11 cellular contexts compared by ENCODE assay signal in genomic region chr2:9001229-9001628, GRCh38. TPM values are rescaled to one million over a fixed set of nuclear protein-coding genes. Genes with fewer than 3 reads are reported as not detected.
DNase-seq lines count a peak whose midpoint lies in the region; ATAC-seq and TF ChIP-seq lines count a peak whose summit lies in the region.
"Had no signal": no experiment of that assay in that cellular context is flagged by ENCODE, and none has a peak within 500 bp of the region (broad histone marks: within the 10 kb centered on the region; RNA-seq: fewer than 3 reads in every experiment).

No MANE protein-coding gene starts in this region.

- H2AFZ ChIP-seq in DND-41 (ENCODE audit: low read depth, low read length): no peak overlapping the region

- H3K9ac ChIP-seq in DND-41 (ENCODE audit: low read depth, low read length): peak overlapping the region; percentile 66; the same call in 1 of the 2 replicates

- peak overlapping the region; percentile 69 for H3K4me2 ChIP-seq in DND-41 (ENCODE audit: insufficient read depth, low read length)

- H3K36me3 ChIP-seq in DND-41 (ENCODE audit: insufficient read depth, low read length) (no peaks in the 10 kb centered on the region), brain microvascular endothelial cell (replicated peaks) (no peaks in the 10 kb centered on the region), mucosa of descending colon (ENCODE audit: low read depth) (no peaks in the 10 kb centered on the region), ovary (no peaks in the 10 kb centered on the region)

- in situ Hi-C loops in brain microvascular endothelial cell (cut with HindIII; ENCODE audit: low pct_ligation_motif_present, low sequenced_read_pairs): no loop called here

- TF ChIP-seq POLR2A in ovary (IDR thresholded peaks at IDR 0.05): no peak

- peaks cover 25% of the 10 kb centered on the region; the same call in 1 of the 2 replicates for H4K20me1 ChIP-seq in DND-41 (ENCODE audit: insufficient read depth, low read length)

- H3K9me3 ChIP-seq in DND-41 (ENCODE audit: insufficient read depth, low read length, severe bottlenecking): no peaks in the 10 kb centered on the region
- no peaks in the 10 kb centered on the region for H3K9me3 ChIP-seq in mucosa of descending colon
- no peaks in the 10 kb centered on the region for H3K9me3 ChIP-seq in ovary

- no peak for ATAC-seq in DND-41 (ENCODE audit: insufficient read depth, low read depth)
- peak; percentile 61 for ATAC-seq in mucosa of descending colon
- no peak for ATAC-seq in HG02973 (IDR thresholded peaks at IDR 0.05; ENCODE audit: unreplicated experiment)
- ATAC-seq: left lobe of liver had no signal

- intact Hi-C loops in mucosa of descending colon (cut with DNase I, micrococcal nuclease) (loop anchor here in 1 of 2 donors (5.0 kb wide), 1 partner anchor 136 kb away; no protein-coding TSS in a partner anchor), ovary (cut with DNase I) (no loop called here)

- no peak for TF ChIP-seq CTCF in DND-41 (IDR thresholded peaks at IDR 0.05; ENCODE audit: borderline replicate concordance, extremely low read depth, low read length, poor library complexity, severe bottlenecking)
- no peak for TF ChIP-seq CTCF in brain microvascular endothelial cell (IDR thresholded peaks at IDR 0.05; ENCODE audit: low read depth, low read length, missing control alignments)
- no peak for TF ChIP-seq CTCF in mucosa of descending colon (IDR thresholded peaks at IDR 0.05)
- TF ChIP-seq CTCF in ovary (IDR thresholded peaks at IDR 0.05): no peak

- 85 to 88% (median 85%) methylated on average over 5 of the region's 5 CpGs for WGBS in ovary, 3 donors

- DNase-seq in DND-41 (no peak), M059J (ENCODE audit: low read depth) (peak; percentile 84), brain microvascular endothelial cell (peak; percentile 60), mucosa of descending colon (peak in 1 of 3 donors; percentile 46), ovary (no peak), T-helper 1 cell (no peak)
- DNase-seq in activated CD4-positive, alpha-beta T cell treated with anti-CD3 and anti-CD28 coated beads for 4 hours: no peak
- DNase-seq: activated CD8-positive, alpha-beta memory T cell treated with anti-CD3 and anti-CD28 coated beads for 24 hours; NCI-H510A had no signal

- no peak overlapping the region for H3K27ac ChIP-seq in DND-41 (ENCODE audit: low read length)
- H3K27ac ChIP-seq in brain microvascular endothelial cell: no peak overlapping the region
- no peak overlapping the region for H3K27ac ChIP-seq in ovary

- H3K4me1 ChIP-seq in DND-41 (ENCODE audit: insufficient read depth, low read length) (peaks cover 56% of the 10 kb centered on the region), mucosa of descending colon (ENCODE audit: low read depth) (peaks cover 19% of the 10 kb centered on the region), ovary (ENCODE audit: insufficient read depth) (peaks cover 3% of the 10 kb centered on the region)

- H3K27me3 ChIP-seq in DND-41 (ENCODE audit: insufficient read depth, low read length, poor library complexity): no peaks in the 10 kb centered on the region
- H3K27me3 ChIP-seq in brain microvascular endothelial cell (replicated peaks): no peaks in the 10 kb centered on the region
- no peaks in the 10 kb centered on the region for H3K27me3 ChIP-seq in ovary

- H3K4me3 ChIP-seq in DND-41 (ENCODE audit: low read depth in 1 of 2, low read length in 2 of 2): no peak overlapping the region
- no peak overlapping the region for H3K4me3 ChIP-seq in brain microvascular endothelial cell (ENCODE audit: low read depth, low read length)
- no peak overlapping the region for H3K4me3 ChIP-seq in mucosa of descending colon
- no peak overlapping the region for H3K4me3 ChIP-seq in ovary

- no peak for TF ChIP-seq EP300 in ovary (IDR thresholded peaks at IDR 0.05)

- peaks cover 79% of the 10 kb centered on the region for H3K79me2 ChIP-seq in DND-41 (ENCODE audit: insufficient read depth, low read length)

RNA-seq across cellular contexts. Expression of gene MBOAT2, which starts 2.3 kb away (rescaled TPM):
- 26.1 and 29.5 TPM in 2 replicates for total RNA-seq in M059J (2014; rRNA removed; shearing (Covaris generic))
- total RNA-seq in mucosa of descending colon (10 to 100 TPM; 36.1 to 65.6 (median 50.6) TPM), ovary (10 to 100 TPM in 6 of 7 donors, 1 to 10 TPM in 1; 8.4 to 51.0 (median 27.4) TPM)
- polyA plus RNA-seq in ovary: 10 to 100 TPM in 1 of 2 donors, 1 to 10 TPM in 1; 9.0 to 18.6 TPM

Comparison
In these comparisons a context has a peak if more than half of its experiments do, and no peak if none do; other contexts are left out.
1. DNase-seq: peak in M059J (single experiment) and brain microvascular endothelial cell (single experiment); none in DND-41 (single experiment), ovary (0 of 5), T-helper 1 cell (0 of 5) and activated CD4-positive, alpha-beta T cell treated with anti-CD3 and anti-CD28 coated beads for 4 hours (0 of 2).